16 cellular contexts compared by ENCODE assay signal in the genomic region with DNA sequence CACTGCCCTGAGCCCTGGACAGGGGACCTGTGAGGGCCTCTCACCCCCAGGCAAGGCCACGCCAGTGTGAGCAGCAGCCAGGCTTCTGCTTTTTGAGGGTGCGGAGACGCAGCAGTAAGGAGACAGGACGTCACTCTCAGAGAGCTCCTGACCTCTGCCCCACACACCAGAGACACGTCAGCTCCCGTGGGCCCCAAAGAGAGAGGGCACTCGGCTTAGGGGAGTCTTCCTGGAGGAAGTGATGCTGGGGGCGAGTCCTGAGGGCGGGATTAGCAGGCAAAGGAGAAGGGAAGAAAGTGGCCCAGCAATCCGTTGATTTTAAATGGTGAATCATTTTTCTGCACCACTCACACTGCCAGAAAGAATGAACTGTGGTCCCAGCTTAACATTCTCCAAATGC. TPM values are rescaled to one million over a fixed set of nuclear protein-coding genes. Genes with fewer than 3 reads are reported as not detected.
DNase-seq lines count a peak whose midpoint lies in the region; ATAC-seq and TF ChIP-seq lines count a peak whose summit lies in the region.
"Had no signal": no experiment of that assay in that cellular context is flagged by ENCODE, and none has a peak within 500 bp of the region (broad histone marks: within the 10 kb centered on the region; RNA-seq: fewer than 3 reads in every experiment).

No MANE protein-coding gene starts in this region.

- no peak overlapping the region for H3K27ac ChIP-seq in psoas muscle
- H3K27ac ChIP-seq: skin epidermis, thyroid gland had no signal

- TF ChIP-seq CTCF in psoas muscle (IDR thresholded peaks at IDR 0.05) (no peak), MCF 10A (IDR thresholded peaks at IDR 0.05; ENCODE audit: unreplicated experiment) (no peak)

- H3K36me3 ChIP-seq in psoas muscle (ENCODE audit: insufficient read depth in 1 of 2, low read depth in 1 of 2) = no peaks in the 10 kb centered on the region
- H3K36me3 ChIP-seq: thyroid gland had no signal

- H3K27me3 ChIP-seq in psoas muscle (ENCODE audit: insufficient read depth in 3 of 3, low read length in 2 of 3) = peaks cover 0 to 58% (median 0%) of the 10 kb centered on the region in 3 donors
- H3K27me3 ChIP-seq: thyroid gland had no signal

- no peak overlapping the region for H3K27ac Mint-ChIP-seq in MCF 10A (ENCODE audit: low read depth, unreplicated experiment)
- H3K27ac Mint-ChIP-seq: H9, immature natural killer cell, T-helper 17 cell had no signal

- no peaks in the 10 kb centered on the region for H3K4me1 ChIP-seq in psoas muscle
- H3K4me1 ChIP-seq: thyroid gland had no signal

- no peak overlapping the region for H3K4me3 Mint-ChIP-seq in MCF 10A (ENCODE audit: unreplicated experiment)
- H3K4me3 Mint-ChIP-seq: H9, immature natural killer cell, T-helper 17 cell had no signal

- 39 to 43% (median 43%) methylated on average over 10 of the region's 10 CpGs for WGBS in psoas muscle, 3 donors

- no TSS peak for BruUV-seq in MCF 10A (replicated peaks; lab: Mats Ljungman, UMichigan)

- H3K4me1 Mint-ChIP-seq in MCF 10A (ENCODE audit: insufficient read depth, unreplicated experiment) = no peaks in the 10 kb centered on the region
- H3K4me1 Mint-ChIP-seq: H9 had no signal

- no peak overlapping the region for H3K4me3 ChIP-seq in psoas muscle
- H3K4me3 ChIP-seq: GM12878, skin epidermis, thyroid gland had no signal

- intact Hi-C loops in left cardiac atrium (cut with DNase I) = no loop called here
- intact Hi-C loops in psoas muscle (cut with DNase I) = no loop called here
- intact Hi-C loops in MCF 10A (cut with micrococcal nuclease) = no loop called here

- peaks cover 41% of the 10 kb centered on the region for H3K27me3 Mint-ChIP-seq in MCF 10A (ENCODE audit: insufficient read depth, unreplicated experiment)

- ATAC-seq in left cardiac atrium = no peak
- no peak for ATAC-seq in psoas muscle
- no peak for ATAC-seq in GM21381 (IDR thresholded peaks at IDR 0.05; ENCODE audit: unreplicated experiment)
- ATAC-seq: GM12878, T-helper 17 cell had no signal

- no peaks in the 10 kb centered on the region for H3K36me3 Mint-ChIP-seq in MCF 10A (ENCODE audit: insufficient read depth, unreplicated experiment)
- H3K36me3 Mint-ChIP-seq: immature natural killer cell had no signal

- no peaks in the 10 kb centered on the region for H3K9me3 ChIP-seq in psoas muscle
- H3K9me3 ChIP-seq: thyroid gland had no signal

- POLR2A ChIA-PET in MCF 10A (lab: Yijun Ruan, JAX) = no interaction called here

- peaks cover 22% of the 10 kb centered on the region for H3K9me3 Mint-ChIP-seq in MCF 10A (ENCODE audit: unreplicated experiment)
- H3K9me3 Mint-ChIP-seq: H9 had no signal

- CTCF ChIA-PET in MCF 10A (lab: Yijun Ruan, JAX) = interaction anchor here (0.6 to 0.7 kb wide), 2 partner anchors 25 to 347 kb away, joined by 3 read pairs; no protein-coding TSS in a partner anchor

- DNase-seq in Daoy (ENCODE audit: low read depth) (peak; percentile 60), LHCN-M2 (ENCODE audit: low read depth) (peak; percentile 7), left cardiac atrium (peak; percentile 26), psoas muscle (peak; percentile 7 to 33), MCF 10A (ENCODE audit: unreplicated experiment) (no peak)
- DNase-seq in stimulated activated CD8-positive, alpha-beta memory T cell treated with anti-CD3 and anti-CD28 coated beads, Interleukin-4, amount 100 ng/mL, for 48 hours = no peak
- DNase-seq: H9, immature natural killer cell, NCI-H1105, NCI-H446 treated with DMSO at 0.1 percent for 48 hours, PC-3, thyroid gland had no signal

RNA-seq across cellular contexts. Expression of a gene that starts 24.0 kb away (rescaled TPM):
- total RNA-seq in Daoy (2014; rRNA removed; shearing (Covaris generic)) = 1.3 and 2.2 TPM in 2 replicates
- 4.2 and 4.4 TPM in 2 replicates for total RNA-seq in LHCN-M2 (2014; rRNA removed)
- polyA plus RNA-seq in LHCN-M2 (2012) = 0.72 TPM
- total RNA-seq in left cardiac atrium = under 1 TPM; 0.77 to 0.99 TPM
- total RNA-seq in psoas muscle = 1 to 10 TPM in 2 of 4 donors, under 1 TPM in 2; 0.81 to 1.7 (median 1.0) TPM
- polyA plus RNA-seq in psoas muscle = 1 to 10 TPM; 1.2 to 1.7 (median 1.6) TPM
- total RNA-seq in MCF 10A (2022) = 0.93 and 1.0 TPM in 2 replicates

Comparison
In these comparisons a context has a peak if more than half of its experiments do, and no peak if none do; other contexts are left out.
1. DNase-seq: peak in Daoy (single experiment), LHCN-M2 (single experiment), left cardiac atrium (single experiment) and psoas muscle (2 of 2); none in stimulated activated CD8-positive, alpha-beta memory T cell treated with anti-CD3 and anti-CD28 coated beads, Interleukin-4, amount 100 ng/mL, for 48 hours (single experiment) and MCF 10A (single experiment).